In genomic region chr13:113631341-113632095, GRCh38 we compare ENCODE assay signal across 32 cellular contexts. TPM values are rescaled to one million over a fixed set of nuclear protein-coding genes. Genes with fewer than 3 reads are reported as not detected.
DNase-seq lines count a peak whose midpoint lies in the region; ATAC-seq, FAIRE-seq and TF ChIP-seq lines count a peak whose summit lies in the region.
"Had no signal": no experiment of that assay in that cellular context is flagged by ENCODE, and none has a peak within 500 bp of the region (broad histone marks: within the 10 kb centered on the region; RNA-seq: fewer than 3 reads in every experiment).

No MANE protein-coding gene starts in this region.

- H2AFZ ChIP-seq in HepG2 (ENCODE audit: low read length) (no peak overlapping the region), K562 (ENCODE audit: low read depth, low read length) (no peak overlapping the region)
- H2AFZ ChIP-seq: GM23248 had no signal

- intact Hi-C loops in right lobe of liver (cut with DNase I): no loop called here
- intact Hi-C loops in HepG2 (cut with micrococcal nuclease; ENCODE audit: unreplicated experiment): no loop called here
- intact Hi-C loops in K562 (cut with micrococcal nuclease): no loop called here

- H3K79me2 ChIP-seq in HepG2 (ENCODE audit: insufficient read depth, low read length) (peaks cover 7% of the 10 kb centered on the region), K562 (ENCODE audit: control insufficient read depth, insufficient read depth, low read length) (peaks cover 36% of the 10 kb centered on the region)

- H3K36me3 ChIP-seq in right lobe of liver: peaks cover 0 to 35% (median 4%) of the 10 kb centered on the region in 4 donors
- peaks cover 33 to 82% of the 10 kb centered on the region in 2 experiments for H3K36me3 ChIP-seq in HepG2 (replicated peaks in 1 of 2; ENCODE audit: control insufficient read depth in 1 of 2, insufficient read depth in 2 of 2, low read length in 2 of 2)
- peaks cover 95% of the 10 kb centered on the region; the same call in 2 of the 3 replicates for H3K36me3 ChIP-seq in K562 (ENCODE audit: control insufficient read depth, insufficient read depth, low read length)

- no peak overlapping the region for H3K4me3 Mint-ChIP-seq in naive thymus-derived CD8-positive, alpha-beta T cell
- no peak overlapping the region for H3K4me3 Mint-ChIP-seq in T-helper 17 cell
- H3K4me3 Mint-ChIP-seq: activated CD4-positive, alpha-beta memory T cell treated with anti-CD3 and anti-CD28 coated beads, Interleukin-2, amount 10 ng/mL, durations not matched to agents 7 days and 5 days; activated naive CD8-positive, alpha-beta T cell treated with anti-CD3 and anti-CD28 coated beads, Interleukin-2, amount 50 U/mL, for 24 hours; nephron; stimulated activated effector memory CD8-positive, alpha-beta T cell treated with anti-CD3 and anti-CD28 coated beads, Interleukin-12 subunit alpha, Interleukin-12 subunit beta, amount 100 ng/mL, for 72 hours; type B pancreatic cell had no signal

- H3K27ac Mint-ChIP-seq in naive thymus-derived CD8-positive, alpha-beta T cell: peak overlapping the region in 7 of 10 donors; percentile 4 to 87 (median 73)
- H3K27ac Mint-ChIP-seq in T-helper 17 cell: no peak overlapping the region
- H3K27ac Mint-ChIP-seq: activated CD4-positive, alpha-beta memory T cell treated with anti-CD3 and anti-CD28 coated beads, Interleukin-2, amount 10 ng/mL, durations not matched to agents 7 days and 5 days; activated naive CD8-positive, alpha-beta T cell treated with anti-CD3 and anti-CD28 coated beads, Interleukin-2, amount 50 U/mL, for 24 hours; activated T-helper 2 cell treated with anti-CD3 and anti-CD28 coated beads, Interferon-gamma antibody, Interleukin-2, Interleukin-4, amounts not matched to agents 10 μg/mL and 5 μg/mL and 100 μg/mL, durations not matched to agents 14 hours and 24 hours and 36 hours; nephron; stimulated activated effector memory CD8-positive, alpha-beta T cell treated with anti-CD3 and anti-CD28 coated beads, Interleukin-12 subunit alpha, Interleukin-12 subunit beta, amount 100 ng/mL, for 72 hours; type B pancreatic cell had no signal

- ATAC-seq in right lobe of liver (no peak), HepG2 (no peak), K562 (no peak), T-helper 17 cell (no peak), GM21360 (IDR thresholded peaks at IDR 0.05; ENCODE audit: unreplicated experiment) (no peak)
- ATAC-seq in naive thymus-derived CD8-positive, alpha-beta T cell: no peak
- ATAC-seq: activated naive CD8-positive, alpha-beta T cell treated with anti-CD3 and anti-CD28 coated beads, Interleukin-2, amount 50 U/mL, for 24 hours; pancreas; stimulated activated effector memory CD8-positive, alpha-beta T cell treated with anti-CD3 and anti-CD28 coated beads, Interleukin-12 subunit alpha, Interleukin-12 subunit beta, amount 100 ng/mL, for 72 hours had no signal

- peaks cover 0 to 2% (median 0%) of the 10 kb centered on the region in 9 donors for H3K9me3 Mint-ChIP-seq in naive thymus-derived CD8-positive, alpha-beta T cell
- H3K9me3 Mint-ChIP-seq: activated CD4-positive, alpha-beta memory T cell treated with anti-CD3 and anti-CD28 coated beads, Interleukin-2, amount 10 ng/mL, durations not matched to agents 7 days and 5 days; activated naive CD8-positive, alpha-beta T cell treated with anti-CD3 and anti-CD28 coated beads, Interleukin-2, amount 50 U/mL, for 24 hours; activated T-helper 2 cell treated with anti-CD3 and anti-CD28 coated beads, Interferon-gamma antibody, Interleukin-2, Interleukin-4, amounts not matched to agents 10 μg/mL and 5 μg/mL and 100 μg/mL, durations not matched to agents 14 hours and 24 hours and 36 hours; nephron; stimulated activated effector memory CD8-positive, alpha-beta T cell treated with anti-CD3 and anti-CD28 coated beads, Interleukin-12 subunit alpha, Interleukin-12 subunit beta, amount 100 ng/mL, for 72 hours; type B pancreatic cell had no signal

- H3K27ac ChIP-seq in right lobe of liver: no peak overlapping the region
- H3K27ac ChIP-seq in HepG2 (ENCODE audit: extremely low read length, insufficient read depth, low read length): no peak overlapping the region
- no peak overlapping the region for H3K27ac ChIP-seq in K562 (ENCODE audit: extremely low read depth, low read depth, low read length)
- H3K27ac ChIP-seq: BLaER1 treated with 17β-estradiol and CSF1 and Interleukin-3, amounts not matched to agents 10 nM and 100 nM; dorsolateral prefrontal cortex; GM23248; pancreas had no signal

- H3K4me3 ChIP-seq in right lobe of liver (no peak overlapping the region), HepG2 (replicated peaks in 1 of 3; ENCODE audit: insufficient read depth in 1 of 3, low read depth in 2 of 3, low read length in 3 of 3) (no peak overlapping the region), K562 (no peak overlapping the region)
- H3K4me3 ChIP-seq: BLaER1 treated with 17β-estradiol and CSF1 and Interleukin-3, amounts not matched to agents 10 nM and 100 nM; dorsolateral prefrontal cortex; GM23248; lung; pancreas had no signal

- TF ChIP-seq EP300 in HepG2 (IDR thresholded peaks at IDR 0.05; ENCODE audit: low read depth in 2 of 2, low read length in 2 of 2) (no peak), HepG2 (CRISPR knock-in tag; IDR thresholded peaks at IDR 0.05; ENCODE audit: borderline replicate concordance) (no peak), K562 (IDR thresholded peaks at IDR 0.05; ENCODE audit: low read length) (no peak)

- H3K9ac ChIP-seq in HepG2 (ENCODE audit: insufficient read depth, low read depth, low read length): no peak overlapping the region
- H3K9ac ChIP-seq in K562 (ENCODE audit: insufficient read depth in 1 of 2, low read depth in 2 of 2, low read length in 2 of 2): no peak overlapping the region
- H3K9ac ChIP-seq: BLaER1 treated with 17β-estradiol and CSF1 and Interleukin-3, amounts not matched to agents 10 nM and 100 nM; GM23248 had no signal

- in situ Hi-C loops in HepG2 (cut with HindIII; ENCODE audit: extremely low pct_ligation_motif_present, low pct_unique_long_range_greater_than_20kb): no loop called here
- in situ Hi-C loops in K562 (cut with MboI): no loop called here

- FAIRE-seq in HepG2 (lab: Jason Lieb, UNC) (no peak), K562 (lab: Jason Lieb, UNC) (no peak)
- FAIRE-seq: endothelial cell of umbilical vein, GM18507, islet of Langerhans, pancreas had no signal

- H3K27me3 Mint-ChIP-seq in naive thymus-derived CD8-positive, alpha-beta T cell: no peaks in the 10 kb centered on the region
- no peaks in the 10 kb centered on the region for H3K27me3 Mint-ChIP-seq in T-helper 17 cell
- H3K27me3 Mint-ChIP-seq: activated CD4-positive, alpha-beta memory T cell treated with anti-CD3 and anti-CD28 coated beads, Interleukin-2, amount 10 ng/mL, durations not matched to agents 7 days and 5 days; activated naive CD8-positive, alpha-beta T cell treated with anti-CD3 and anti-CD28 coated beads, Interleukin-2, amount 50 U/mL, for 24 hours; type B pancreatic cell had no signal

- no peaks in the 10 kb centered on the region for H3K9me3 ChIP-seq in right lobe of liver
- no peaks in the 10 kb centered on the region for H3K9me3 ChIP-seq in HepG2 (ENCODE audit: low read length)
- no peaks in the 10 kb centered on the region for H3K9me3 ChIP-seq in K562 (replicated peaks; ENCODE audit: control insufficient read depth, insufficient read depth, low read depth, low read length)
- H3K9me3 ChIP-seq in T-helper 17 cell (ENCODE audit: control insufficient read depth, low read length, poor library complexity, severe bottlenecking): no peaks in the 10 kb centered on the region
- H3K9me3 ChIP-seq: BLaER1 treated with 17β-estradiol and CSF1 and Interleukin-3, amounts not matched to agents 10 nM and 100 nM; Caco-2; pancreas had no signal

- TF ChIP-seq POLR2A in right lobe of liver (IDR thresholded peaks at IDR 0.05) (no peak), HepG2 (IDR thresholded peaks at IDR 0.05; ENCODE audit: insufficient read depth in 1 of 2, low read depth in 2 of 2, low read length in 2 of 2) (no peak), K562 (conservative IDR thresholded peaks at IDR 0.05) (no peak)

- H3K36me3 Mint-ChIP-seq in naive thymus-derived CD8-positive, alpha-beta T cell: peaks cover 0 to 22% (median 22%) of the 10 kb centered on the region in 3 donors
- peaks cover 6% of the 10 kb centered on the region for H3K36me3 Mint-ChIP-seq in T-helper 17 cell (ENCODE audit: low read depth)

- TF ChIP-seq CTCF in right lobe of liver (IDR thresholded peaks at IDR 0.05) (no peak), HepG2 (CRISPR knock-in tag; IDR thresholded peaks at IDR 0.05) (no peak), K562 (IDR thresholded peaks at IDR 0.05 in 2 of 3, conservative IDR thresholded peaks at IDR 0.05 in 1 of 3; ENCODE audit: insufficient read depth in 2 of 3, low read depth in 1 of 3, low read length in 3 of 3) (no peak)

- H3K4me1 Mint-ChIP-seq in naive thymus-derived CD8-positive, alpha-beta T cell: peaks cover 24 to 60% (median 32%) of the 10 kb centered on the region in 4 donors
- peaks cover 3% of the 10 kb centered on the region for H3K4me1 Mint-ChIP-seq in T-helper 17 cell
- H3K4me1 Mint-ChIP-seq: nephron had no signal

- POLR2A ChIA-PET in HepG2 (lab: Yijun Ruan, JAX) (no interaction called here), K562 (lab: Yijun Ruan, JAX) (interaction anchor here (0.6 kb wide), 2 partner anchors 8 to 17 kb away, joined by 3 read pairs; no protein-coding TSS in a partner anchor)
- POLR2A ChIA-PET in naive thymus-derived CD8-positive, alpha-beta T cell (lab: Charles Lee): interaction anchor here (0.6 kb wide), 1 partner anchor 479 kb away, joined by 3 read pairs; no protein-coding TSS in a partner anchor

- H4K20me1 ChIP-seq in HepG2 (ENCODE audit: insufficient read depth, low read length): 0 out of 2 replicates have a peak, but pooled peaks cover 3% of the 10 kb centered on the region
- H4K20me1 ChIP-seq in K562 (replicated peaks; ENCODE audit: control insufficient read depth, insufficient read depth, low read length): no peaks in the 10 kb centered on the region

- WGBS in right lobe of liver (ENCODE audit: insufficient coverage, low coverage, low lambda C conversion rate, missing lambda C conversion rate): 87% methylated on average over 11 of the region's 42 CpGs
- 98% methylated on average over 41 of the region's 42 CpGs for WGBS in HepG2 (ENCODE audit: low lambda C conversion rate)
- WGBS in K562 (ENCODE audit: insufficient coverage, low coverage, missing lambda C conversion rate): 95% methylated on average over 18 of the region's 42 CpGs

- TF ChIP-seq RAD21 in HepG2 (CRISPR knock-in tag; IDR thresholded peaks at IDR 0.05) (no peak), K562 (CRISPR knock-in tag; conservative IDR thresholded peaks at IDR 0.05 in 1 of 2, IDR thresholded peaks at IDR 0.05 in 1 of 2) (no peak)

- no peak overlapping the region for H3K4me2 ChIP-seq in HepG2 (ENCODE audit: low read depth, low read length)
- no peak overlapping the region for H3K4me2 ChIP-seq in K562 (ENCODE audit: insufficient read depth, low read length)
- H3K4me2 ChIP-seq: BLaER1 treated with 17β-estradiol and CSF1 and Interleukin-3, amounts not matched to agents 10 nM and 100 nM had no signal

- H3K4me1 ChIP-seq in right lobe of liver: no peaks in the 10 kb centered on the region
- no peaks in the 10 kb centered on the region for H3K4me1 ChIP-seq in HepG2 (ENCODE audit: insufficient read depth, low read length)
- no peaks in the 10 kb centered on the region for H3K4me1 ChIP-seq in K562 (replicated peaks in 1 of 2; ENCODE audit: control insufficient read depth in 2 of 2, insufficient read depth in 2 of 2, low read length in 2 of 2)
- H3K4me1 ChIP-seq: Caco-2, pancreas had no signal

- H3K9me1 ChIP-seq in K562 (ENCODE audit: control insufficient read depth, insufficient read depth, low read length): no peaks in the 10 kb centered on the region

- no TSS peak for BruUV-seq in HepG2 (replicated peaks; lab: Mats Ljungman, UMichigan)
- BruUV-seq in K562 (replicated peaks; lab: Mats Ljungman, UMichigan): no TSS peak

- CTCF ChIA-PET in HepG2 (lab: Yijun Ruan, JAX; ENCODE audit: low intra/inter-chr PET ratio, low total read pairs): no interaction called here
- CTCF ChIA-PET in K562 (lab: Yijun Ruan, JAX; ENCODE audit: low intra/inter-chr PET ratio): no interaction called here

- H3K27me3 ChIP-seq in right lobe of liver (no peaks in the 10 kb centered on the region), HepG2 (ENCODE audit: control insufficient read depth in 1 of 2, insufficient read depth in 2 of 2, low read length in 2 of 2) (no peaks in the 10 kb centered on the region), K562 (ENCODE audit: control insufficient read depth in 2 of 2, insufficient read depth in 2 of 2, low read length in 2 of 2) (no peaks in the 10 kb centered on the region)
- H3K27me3 ChIP-seq: BLaER1 treated with 17β-estradiol and CSF1 and Interleukin-3, amounts not matched to agents 10 nM and 100 nM; dorsolateral prefrontal cortex; pancreas had no signal

- DNase-seq in right lobe of liver (peak in 2 of 3 donors; percentile 8 to 35), HepG2 (ENCODE audit: low spot score) (no peak), K562 (ENCODE audit: extremely low read depth in 1 of 4, low spot score in 3 of 4) (no peak), T-helper 17 cell (no peak)
- peak in 1 of 10 donors; percentile 34 for DNase-seq in naive thymus-derived CD8-positive, alpha-beta T cell
- DNase-seq in activated CD8-positive, alpha-beta memory T cell treated with anti-CD3 and anti-CD28 coated beads for 24 hours: no peak
- DNase-seq: activated CD4-positive, alpha-beta memory T cell treated with anti-CD3 and anti-CD28 coated beads, Interleukin-2, amount 10 ng/mL, durations not matched to agents 7 days and 5 days; activated CD4-positive, alpha-beta T cell treated with anti-CD3 and anti-CD28 coated beads for 1 hour; activated naive CD8-positive, alpha-beta T cell treated with anti-CD3 and anti-CD28 coated beads, Interleukin-2, amount 50 U/mL, for 24 hours; DMS79 treated with DMSO at 0.1 percent for 48 hours; GM23248; Kasumi-1; MV-4-11; NCI-H1694; stimulated activated CD4-positive, alpha-beta T cell treated with anti-CD3 and anti-CD28 coated beads, Interleukin-4, amount 100 ng/mL, for 24 hours; T-helper 2 cell had no signal

RNA-seq across cellular contexts. Expression of gene ATP4B, which starts 26.5 kb away (rescaled TPM):
- not detected for total RNA-seq in right lobe of liver
- total RNA-seq in HepG2 (2016; rRNA removed; fragmentation: Illumina TruSeq; extraction: Trizol): not detected in 2 replicates
- total RNA-seq in HepG2 (2016; cell fraction: cytosol; rRNA removed; fragmentation: Illumina TruSeq; extraction: Trizol; ENCODE audit: low read depth): not detected in 2 replicates
- total RNA-seq in HepG2 (2016; cell fraction: insoluble cytoplasmic fraction; rRNA removed; fragmentation: Illumina TruSeq; extraction: Trizol): not detected in 2 replicates
- total RNA-seq in HepG2 (2016; cell fraction: membrane; rRNA removed; fragmentation: Illumina TruSeq; extraction: Trizol): not detected in 2 replicates
- not detected in 2 replicates for total RNA-seq in HepG2 (2016; cell fraction: nucleus; rRNA removed; fragmentation: Illumina TruSeq; extraction: Trizol)
- not detected in 2 replicates for polyA plus RNA-seq in HepG2 (2011; rRNA removed)
- polyA plus RNA-seq in HepG2 (2011; cell fraction: cytosol; rRNA removed): not detected in 2 replicates
- polyA plus RNA-seq in HepG2 (2011; cell fraction: nucleus; rRNA removed): not detected in 2 replicates
- polyA plus RNA-seq in HepG2 (2012): not detected in 2 replicates
- polyA plus RNA-seq in HepG2 (2016; cell fraction: cytosol; fragmentation: Illumina TruSeq; extraction: Trizol; ENCODE audit: low read depth): not detected in 2 replicates
- polyA plus RNA-seq in HepG2 (2016; cell fraction: insoluble cytoplasmic fraction; fragmentation: Illumina TruSeq; extraction: Trizol; ENCODE audit: low read depth): not detected in 2 replicates
- not detected in 2 replicates for polyA plus RNA-seq in HepG2 (2016; cell fraction: membrane; fragmentation: Illumina TruSeq; extraction: Trizol; ENCODE audit: low read depth)
- polyA plus RNA-seq in HepG2 (2016; cell fraction: nucleus; fragmentation: Illumina TruSeq; extraction: Trizol; ENCODE audit: insufficient read depth, low read depth): not detected in 2 replicates
- polyA minus RNA-seq in HepG2 (2011; rRNA and poly(A)+ RNA removed; ENCODE audit: low replicate concordance): not detected in 2 replicates
- not detected in 2 replicates for polyA minus RNA-seq in HepG2 (2011; cell fraction: cytosol; rRNA and poly(A)+ RNA removed)
- polyA minus RNA-seq in HepG2 (2011; cell fraction: nucleus; rRNA and poly(A)+ RNA removed): not detected in 2 replicates
- total RNA-seq in K562 (2011; cell fraction: chromatin; rRNA removed; ENCODE audit: low replicate concordance): not detected in 2 replicates
- total RNA-seq in K562 (2011; cell fraction: nucleolus; rRNA removed): not detected in 2 replicates
- total RNA-seq in K562 (2011; cell fraction: nucleoplasm; rRNA removed): not detected in 2 replicates
- total RNA-seq in K562 (2014; rRNA removed): not detected in 2 replicates
- not detected in 2 replicates for total RNA-seq in K562 (2014; rRNA removed; fragmentation: Illumina TruSeq; extraction: Trizol)
- total RNA-seq in K562 (2015; rRNA removed; fragmentation: Illumina TruSeq; extraction: Trizol): not detected in 2 replicates
- not detected in 2 replicates for total RNA-seq in K562 (2021)
- polyA plus RNA-seq in K562 (2011; rRNA removed): not detected in 2 replicates
- not detected in 2 replicates for polyA plus RNA-seq in K562 (2011; cell fraction: cytosol; rRNA removed)
- not detected in 2 replicates for polyA plus RNA-seq in K562 (2011; cell fraction: nucleus; rRNA removed)
- polyA plus RNA-seq in K562 (2012): not detected in 2 replicates
- not detected in 2 replicates for polyA plus RNA-seq in K562 (2014; fragmentation: Illumina TruSeq; extraction: Trizol)
- not detected for polyA plus RNA-seq in K562 (2014; fragmentation: Nextera tagmentation; extraction: Ambion mirVana)
- polyA plus RNA-seq in K562 (2014; rRNA removed): not detected in 2 replicates
- not detected in 2 replicates for polyA minus RNA-seq in K562 (2011; rRNA and poly(A)+ RNA removed)
- not detected in 2 replicates for polyA minus RNA-seq in K562 (2011; cell fraction: cytosol; rRNA and poly(A)+ RNA removed)
- polyA minus RNA-seq in K562 (2011; cell fraction: nucleus; rRNA and poly(A)+ RNA removed): not detected in 2 replicates
- total RNA-seq in naive thymus-derived CD8-positive, alpha-beta T cell: not detected
- not detected for polyA plus RNA-seq in naive thymus-derived CD8-positive, alpha-beta T cell
- total RNA-seq in T-helper 17 cell: not detected
- total RNA-seq: activated CD4-positive, alpha-beta memory T cell treated with anti-CD3 and anti-CD28 coated beads, Interleukin-2, amount 10 ng/mL, durations not matched to agents 7 days and 5 days; activated T-helper 2 cell treated with anti-CD3 and anti-CD28 coated beads, Interferon-gamma antibody, Interleukin-2, Interleukin-4, amounts not matched to agents 10 μg/mL and 5 μg/mL and 100 μg/mL, durations not matched to agents 14 hours and 24 hours and 36 hours; Caco-2; dorsolateral prefrontal cortex; endothelial cell of umbilical vein; GM23248; lung; mononuclear cell; pancreas; SK-MEL-5; subcutaneous adipose tissue had no signal
- polyA plus RNA-seq: GM23248, lung, pancreas had no signal

RNA-seq across cellular contexts. Expression of gene GRK1, which starts 35.5 kb away (rescaled TPM):
- total RNA-seq in right lobe of liver: not detected
- 0.07 TPM in 1 of 2 replicates, not detected in the other for total RNA-seq in HepG2 (2016; rRNA removed; fragmentation: Illumina TruSeq; extraction: Trizol)
- total RNA-seq in HepG2 (2016; cell fraction: cytosol; rRNA removed; fragmentation: Illumina TruSeq; extraction: Trizol; ENCODE audit: low read depth): 0.09 and 0.20 TPM in 2 replicates
- not detected in 2 replicates for total RNA-seq in HepG2 (2016; cell fraction: insoluble cytoplasmic fraction; rRNA removed; fragmentation: Illumina TruSeq; extraction: Trizol)
- 0.06 TPM in 1 of 2 replicates, not detected in the other for total RNA-seq in HepG2 (2016; cell fraction: membrane; rRNA removed; fragmentation: Illumina TruSeq; extraction: Trizol)
- 0.16 and 0.19 TPM in 2 replicates for total RNA-seq in HepG2 (2016; cell fraction: nucleus; rRNA removed; fragmentation: Illumina TruSeq; extraction: Trizol)
- 0.03 and 0.12 TPM in 2 replicates for polyA plus RNA-seq in HepG2 (2011; rRNA removed)
- 0.04 and 0.06 TPM in 2 replicates for polyA plus RNA-seq in HepG2 (2011; cell fraction: cytosol; rRNA removed)
- 0.21 and 0.24 TPM in 2 replicates for polyA plus RNA-seq in HepG2 (2011; cell fraction: nucleus; rRNA removed)
- not detected in 2 replicates for polyA plus RNA-seq in HepG2 (2012)
- polyA plus RNA-seq in HepG2 (2016; cell fraction: cytosol; fragmentation: Illumina TruSeq; extraction: Trizol; ENCODE audit: low read depth): 0.03 TPM in 2 replicates
- not detected in 2 replicates for polyA plus RNA-seq in HepG2 (2016; cell fraction: insoluble cytoplasmic fraction; fragmentation: Illumina TruSeq; extraction: Trizol; ENCODE audit: low read depth)
- polyA plus RNA-seq in HepG2 (2016; cell fraction: membrane; fragmentation: Illumina TruSeq; extraction: Trizol; ENCODE audit: low read depth): not detected in 2 replicates
- 0.13 TPM in 1 of 2 replicates, not detected in the other for polyA plus RNA-seq in HepG2 (2016; cell fraction: nucleus; fragmentation: Illumina TruSeq; extraction: Trizol; ENCODE audit: insufficient read depth, low read depth)
- 0.06 TPM in 1 of 2 replicates, not detected in the other for polyA minus RNA-seq in HepG2 (2011; rRNA and poly(A)+ RNA removed; ENCODE audit: low replicate concordance)
- not detected in 2 replicates for polyA minus RNA-seq in HepG2 (2011; cell fraction: cytosol; rRNA and poly(A)+ RNA removed)
- 0.12 and 0.13 TPM in 2 replicates for polyA minus RNA-seq in HepG2 (2011; cell fraction: nucleus; rRNA and poly(A)+ RNA removed)
- total RNA-seq in K562 (2011; cell fraction: chromatin; rRNA removed; ENCODE audit: low replicate concordance): not detected in 2 replicates
- not detected in 2 replicates for total RNA-seq in K562 (2011; cell fraction: nucleolus; rRNA removed)
- not detected in 2 replicates for total RNA-seq in K562 (2011; cell fraction: nucleoplasm; rRNA removed)
- total RNA-seq in K562 (2014; rRNA removed): 0.09 TPM in 1 of 2 replicates, not detected in the other
- total RNA-seq in K562 (2014; rRNA removed; fragmentation: Illumina TruSeq; extraction: Trizol): not detected in 2 replicates
- total RNA-seq in K562 (2015; rRNA removed; fragmentation: Illumina TruSeq; extraction: Trizol): not detected in 2 replicates
- not detected in 2 replicates for total RNA-seq in K562 (2021)
- not detected in 2 replicates for polyA plus RNA-seq in K562 (2011; rRNA removed)
- polyA plus RNA-seq in K562 (2011; cell fraction: cytosol; rRNA removed): not detected in 2 replicates
- 0.03 TPM in 1 of 2 replicates, not detected in the other for polyA plus RNA-seq in K562 (2011; cell fraction: nucleus; rRNA removed)
- polyA plus RNA-seq in K562 (2012): 0.03 TPM in 1 of 2 replicates, not detected in the other
- not detected in 2 replicates for polyA plus RNA-seq in K562 (2014; fragmentation: Illumina TruSeq; extraction: Trizol)
- polyA plus RNA-seq in K562 (2014; fragmentation: Nextera tagmentation; extraction: Ambion mirVana): not detected
- polyA plus RNA-seq in K562 (2014; rRNA removed): not detected in 2 replicates
- not detected in 2 replicates for polyA minus RNA-seq in K562 (2011; rRNA and poly(A)+ RNA removed)
- polyA minus RNA-seq in K562 (2011; cell fraction: cytosol; rRNA and poly(A)+ RNA removed): not detected in 2 replicates
- not detected in 2 replicates for polyA minus RNA-seq in K562 (2011; cell fraction: nucleus; rRNA and poly(A)+ RNA removed)
- total RNA-seq in naive thymus-derived CD8-positive, alpha-beta T cell: not detected
- not detected for polyA plus RNA-seq in naive thymus-derived CD8-positive, alpha-beta T cell
- under 1 TPM in 1 of 2 donors, not detected in 1; 0.07 TPM for total RNA-seq in T-helper 17 cell
- total RNA-seq: activated CD4-positive, alpha-beta memory T cell treated with anti-CD3 and anti-CD28 coated beads, Interleukin-2, amount 10 ng/mL, durations not matched to agents 7 days and 5 days; Caco-2; endothelial cell of umbilical vein; GM23248; mononuclear cell; pancreas; SK-MEL-5; subcutaneous adipose tissue had no signal
- polyA plus RNA-seq: endothelial cell of umbilical vein, GM23248 had no signal

RNA-seq across cellular contexts. Expression of gene TFDP1, which starts 47.0 kb away (rescaled TPM):
- total RNA-seq in right lobe of liver (10 to 100 TPM; 21.7 to 26.9 (median 25.1) TPM), HepG2 (2016; rRNA removed; fragmentation: Illumina TruSeq; extraction: Trizol) (78.3 and 84.2 TPM in 2 replicates), K562 (2014; rRNA removed) (55.2 and 71.3 TPM in 2 replicates), K562 (2014; rRNA removed; fragmentation: Illumina TruSeq; extraction: Trizol) (68.1 and 69.1 TPM in 2 replicates), K562 (2015; rRNA removed; fragmentation: Illumina TruSeq; extraction: Trizol) (61.3 and 64.1 TPM in 2 replicates), K562 (2021) (115 and 120 TPM in 2 replicates), T-helper 17 cell (10 to 100 TPM; 31.1 to 33.6 TPM)
- total RNA-seq in HepG2 (2016; cell fraction: cytosol; rRNA removed; fragmentation: Illumina TruSeq; extraction: Trizol; ENCODE audit: low read depth): 194 and 195 TPM in 2 replicates
- total RNA-seq in HepG2 (2016; cell fraction: insoluble cytoplasmic fraction; rRNA removed; fragmentation: Illumina TruSeq; extraction: Trizol): 67.1 and 88.3 TPM in 2 replicates
- 221 and 222 TPM in 2 replicates for total RNA-seq in HepG2 (2016; cell fraction: membrane; rRNA removed; fragmentation: Illumina TruSeq; extraction: Trizol)
- 49.7 and 57.5 TPM in 2 replicates for total RNA-seq in HepG2 (2016; cell fraction: nucleus; rRNA removed; fragmentation: Illumina TruSeq; extraction: Trizol)
- polyA plus RNA-seq in HepG2 (2011; rRNA removed) (31.6 and 38.0 TPM in 2 replicates), K562 (2011; rRNA removed) (70.6 and 98.1 TPM in 2 replicates), K562 (2014; fragmentation: Illumina TruSeq; extraction: Trizol) (129 and 145 TPM in 2 replicates), K562 (2014; fragmentation: Nextera tagmentation; extraction: Ambion mirVana) (10 to 100 TPM; 33.8 to 41.7 TPM), K562 (2014; rRNA removed) (102 and 134 TPM in 2 replicates)
- polyA plus RNA-seq in HepG2 (2011; cell fraction: cytosol; rRNA removed): 25.7 and 26.3 TPM in 2 replicates
- 37.1 and 39.8 TPM in 2 replicates for polyA plus RNA-seq in HepG2 (2011; cell fraction: nucleus; rRNA removed)
- 25.2 and 38.0 TPM in 2 replicates for polyA plus RNA-seq in HepG2 (2012)
- 283 and 288 TPM in 2 replicates for polyA plus RNA-seq in HepG2 (2016; cell fraction: cytosol; fragmentation: Illumina TruSeq; extraction: Trizol; ENCODE audit: low read depth)
- polyA plus RNA-seq in HepG2 (2016; cell fraction: insoluble cytoplasmic fraction; fragmentation: Illumina TruSeq; extraction: Trizol; ENCODE audit: low read depth): 98.5 and 123 TPM in 2 replicates
- 260 and 268 TPM in 2 replicates for polyA plus RNA-seq in HepG2 (2016; cell fraction: membrane; fragmentation: Illumina TruSeq; extraction: Trizol; ENCODE audit: low read depth)
- 93.4 and 97.4 TPM in 2 replicates for polyA plus RNA-seq in HepG2 (2016; cell fraction: nucleus; fragmentation: Illumina TruSeq; extraction: Trizol; ENCODE audit: insufficient read depth, low read depth)
- polyA minus RNA-seq in HepG2 (2011; rRNA and poly(A)+ RNA removed; ENCODE audit: low replicate concordance): 27.0 and 92.2 TPM in 2 replicates
- 13.8 and 22.4 TPM in 2 replicates for polyA minus RNA-seq in HepG2 (2011; cell fraction: cytosol; rRNA and poly(A)+ RNA removed)
- 24.0 and 26.7 TPM in 2 replicates for polyA minus RNA-seq in HepG2 (2011; cell fraction: nucleus; rRNA and poly(A)+ RNA removed)
- 47.7 and 68.4 TPM in 2 replicates for total RNA-seq in K562 (2011; cell fraction: chromatin; rRNA removed; ENCODE audit: low replicate concordance)
- 25.8 and 28.5 TPM in 2 replicates for total RNA-seq in K562 (2011; cell fraction: nucleolus; rRNA removed)
- total RNA-seq in K562 (2011; cell fraction: nucleoplasm; rRNA removed): 37.4 and 47.0 TPM in 2 replicates
- 52.3 and 59.1 TPM in 2 replicates for polyA plus RNA-seq in K562 (2011; cell fraction: cytosol; rRNA removed)
- polyA plus RNA-seq in K562 (2011; cell fraction: nucleus; rRNA removed): 65.1 and 75.2 TPM in 2 replicates
- polyA plus RNA-seq in K562 (2012): 73.1 and 90.3 TPM in 2 replicates
- 61.3 and 72.6 TPM in 2 replicates for polyA minus RNA-seq in K562 (2011; rRNA and poly(A)+ RNA removed)
- 46.6 and 48.6 TPM in 2 replicates for polyA minus RNA-seq in K562 (2011; cell fraction: cytosol; rRNA and poly(A)+ RNA removed)
- 20.1 and 23.3 TPM in 2 replicates for polyA minus RNA-seq in K562 (2011; cell fraction: nucleus; rRNA and poly(A)+ RNA removed)
- 10 to 100 TPM; 17.1 to 18.1 TPM for total RNA-seq in naive thymus-derived CD8-positive, alpha-beta T cell
- 10 to 100 TPM; 50.1 to 61.9 (median 50.3) TPM for polyA plus RNA-seq in naive thymus-derived CD8-positive, alpha-beta T cell

Comparison
In these comparisons a context has a peak if more than half of its experiments do, and no peak if none do; other contexts are left out.
1. DNase-seq: peak in right lobe of liver (2 of 3); none in HepG2 (single experiment), K562 (0 of 4), activated CD8-positive, alpha-beta memory T cell treated with anti-CD3 and anti-CD28 coated beads for 24 hours (single experiment) and T-helper 17 cell (0 of 3).